2 cellular contexts compared by ENCODE assay signal in the genomic region with DNA sequence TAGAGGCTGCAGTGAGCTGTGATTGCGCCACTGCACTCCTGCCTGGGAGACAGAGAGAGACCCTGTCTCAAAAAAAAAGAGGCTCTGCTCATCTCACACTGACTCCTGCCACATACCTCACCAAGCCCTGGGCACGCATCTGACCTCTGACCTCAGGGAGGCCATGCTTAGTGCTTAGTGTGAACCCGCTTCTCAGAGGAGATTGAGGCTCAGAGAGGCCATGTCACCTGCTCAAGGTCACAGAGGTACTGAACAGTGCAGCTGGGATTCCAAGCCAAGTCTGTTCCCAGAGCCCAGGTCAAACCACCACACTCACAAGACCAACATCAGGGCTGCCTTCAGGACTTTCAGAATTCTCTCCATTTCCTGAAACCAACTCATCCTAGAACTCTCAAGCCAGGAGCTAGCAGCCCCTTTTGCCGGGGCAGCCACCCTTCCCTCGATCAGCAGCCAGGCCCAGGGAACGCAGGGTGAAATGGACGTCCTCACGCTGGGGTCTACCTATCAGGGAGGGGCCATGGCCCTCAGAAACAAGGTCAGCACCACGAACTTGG.
TF ChIP-seq lines count a peak whose summit lies in the region.

No MANE protein-coding gene starts in this region.

TF ChIP-seq in GM23338, 12 proteins besides CTCF, POLR2A, EP300 and RAD21:
- no peak for TF ChIP-seq CREB1 (CRISPR knock-in tag; IDR thresholded peaks at IDR 0.05; ENCODE audit: low read depth)
- TF ChIP-seq, protein P1, sequence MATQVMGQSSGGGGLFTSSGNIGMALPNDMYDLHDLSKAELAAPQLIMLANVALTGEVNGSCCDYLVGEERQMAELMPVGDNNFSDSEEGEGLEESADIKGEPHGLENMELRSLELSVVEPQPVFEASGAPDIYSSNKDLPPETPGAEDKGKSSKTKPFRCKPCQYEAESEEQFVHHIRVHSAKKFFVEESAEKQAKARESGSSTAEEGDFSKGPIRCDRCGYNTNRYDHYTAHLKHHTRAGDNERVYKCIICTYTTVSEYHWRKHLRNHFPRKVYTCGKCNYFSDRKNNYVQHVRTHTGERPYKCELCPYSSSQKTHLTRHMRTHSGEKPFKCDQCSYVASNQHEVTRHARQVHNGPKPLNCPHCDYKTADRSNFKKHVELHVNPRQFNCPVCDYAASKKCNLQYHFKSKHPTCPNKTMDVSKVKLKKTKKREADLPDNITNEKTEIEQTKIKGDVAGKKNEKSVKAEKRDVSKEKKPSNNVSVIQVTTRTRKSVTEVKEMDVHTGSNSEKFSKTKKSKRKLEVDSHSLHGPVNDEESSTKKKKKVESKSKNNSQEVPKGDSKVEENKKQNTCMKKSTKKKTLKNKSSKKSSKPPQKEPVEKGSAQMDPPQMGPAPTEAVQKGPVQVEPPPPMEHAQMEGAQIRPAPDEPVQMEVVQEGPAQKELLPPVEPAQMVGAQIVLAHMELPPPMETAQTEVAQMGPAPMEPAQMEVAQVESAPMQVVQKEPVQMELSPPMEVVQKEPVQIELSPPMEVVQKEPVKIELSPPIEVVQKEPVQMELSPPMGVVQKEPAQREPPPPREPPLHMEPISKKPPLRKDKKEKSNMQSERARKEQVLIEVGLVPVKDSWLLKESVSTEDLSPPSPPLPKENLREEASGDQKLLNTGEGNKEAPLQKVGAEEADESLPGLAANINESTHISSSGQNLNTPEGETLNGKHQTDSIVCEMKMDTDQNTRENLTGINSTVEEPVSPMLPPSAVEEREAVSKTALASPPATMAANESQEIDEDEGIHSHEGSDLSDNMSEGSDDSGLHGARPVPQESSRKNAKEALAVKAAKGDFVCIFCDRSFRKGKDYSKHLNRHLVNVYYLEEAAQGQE (IDR thresholded peaks at IDR 0.05; ENCODE audit: unreplicated experiment), result no peak
- TF ChIP-seq POLR2AphosphoS5 (IDR thresholded peaks at IDR 0.05; ENCODE audit: low read depth), result no peak
- TF ChIP-seq, protein P2, sequence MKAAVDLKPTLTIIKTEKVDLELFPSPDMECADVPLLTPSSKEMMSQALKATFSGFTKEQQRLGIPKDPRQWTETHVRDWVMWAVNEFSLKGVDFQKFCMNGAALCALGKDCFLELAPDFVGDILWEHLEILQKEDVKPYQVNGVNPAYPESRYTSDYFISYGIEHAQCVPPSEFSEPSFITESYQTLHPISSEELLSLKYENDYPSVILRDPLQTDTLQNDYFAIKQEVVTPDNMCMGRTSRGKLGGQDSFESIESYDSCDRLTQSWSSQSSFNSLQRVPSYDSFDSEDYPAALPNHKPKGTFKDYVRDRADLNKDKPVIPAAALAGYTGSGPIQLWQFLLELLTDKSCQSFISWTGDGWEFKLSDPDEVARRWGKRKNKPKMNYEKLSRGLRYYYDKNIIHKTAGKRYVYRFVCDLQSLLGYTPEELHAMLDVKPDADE (IDR thresholded peaks at IDR 0.05), result no peak
- TF ChIP-seq ZNF331 (CRISPR knock-in tag; IDR thresholded peaks at IDR 0.05; ENCODE audit: low read depth), result no peak
- TF ChIP-seq NANOG (IDR thresholded peaks at IDR 0.05; ENCODE audit: borderline replicate concordance), result no peak
- TF ChIP-seq, protein P3, sequence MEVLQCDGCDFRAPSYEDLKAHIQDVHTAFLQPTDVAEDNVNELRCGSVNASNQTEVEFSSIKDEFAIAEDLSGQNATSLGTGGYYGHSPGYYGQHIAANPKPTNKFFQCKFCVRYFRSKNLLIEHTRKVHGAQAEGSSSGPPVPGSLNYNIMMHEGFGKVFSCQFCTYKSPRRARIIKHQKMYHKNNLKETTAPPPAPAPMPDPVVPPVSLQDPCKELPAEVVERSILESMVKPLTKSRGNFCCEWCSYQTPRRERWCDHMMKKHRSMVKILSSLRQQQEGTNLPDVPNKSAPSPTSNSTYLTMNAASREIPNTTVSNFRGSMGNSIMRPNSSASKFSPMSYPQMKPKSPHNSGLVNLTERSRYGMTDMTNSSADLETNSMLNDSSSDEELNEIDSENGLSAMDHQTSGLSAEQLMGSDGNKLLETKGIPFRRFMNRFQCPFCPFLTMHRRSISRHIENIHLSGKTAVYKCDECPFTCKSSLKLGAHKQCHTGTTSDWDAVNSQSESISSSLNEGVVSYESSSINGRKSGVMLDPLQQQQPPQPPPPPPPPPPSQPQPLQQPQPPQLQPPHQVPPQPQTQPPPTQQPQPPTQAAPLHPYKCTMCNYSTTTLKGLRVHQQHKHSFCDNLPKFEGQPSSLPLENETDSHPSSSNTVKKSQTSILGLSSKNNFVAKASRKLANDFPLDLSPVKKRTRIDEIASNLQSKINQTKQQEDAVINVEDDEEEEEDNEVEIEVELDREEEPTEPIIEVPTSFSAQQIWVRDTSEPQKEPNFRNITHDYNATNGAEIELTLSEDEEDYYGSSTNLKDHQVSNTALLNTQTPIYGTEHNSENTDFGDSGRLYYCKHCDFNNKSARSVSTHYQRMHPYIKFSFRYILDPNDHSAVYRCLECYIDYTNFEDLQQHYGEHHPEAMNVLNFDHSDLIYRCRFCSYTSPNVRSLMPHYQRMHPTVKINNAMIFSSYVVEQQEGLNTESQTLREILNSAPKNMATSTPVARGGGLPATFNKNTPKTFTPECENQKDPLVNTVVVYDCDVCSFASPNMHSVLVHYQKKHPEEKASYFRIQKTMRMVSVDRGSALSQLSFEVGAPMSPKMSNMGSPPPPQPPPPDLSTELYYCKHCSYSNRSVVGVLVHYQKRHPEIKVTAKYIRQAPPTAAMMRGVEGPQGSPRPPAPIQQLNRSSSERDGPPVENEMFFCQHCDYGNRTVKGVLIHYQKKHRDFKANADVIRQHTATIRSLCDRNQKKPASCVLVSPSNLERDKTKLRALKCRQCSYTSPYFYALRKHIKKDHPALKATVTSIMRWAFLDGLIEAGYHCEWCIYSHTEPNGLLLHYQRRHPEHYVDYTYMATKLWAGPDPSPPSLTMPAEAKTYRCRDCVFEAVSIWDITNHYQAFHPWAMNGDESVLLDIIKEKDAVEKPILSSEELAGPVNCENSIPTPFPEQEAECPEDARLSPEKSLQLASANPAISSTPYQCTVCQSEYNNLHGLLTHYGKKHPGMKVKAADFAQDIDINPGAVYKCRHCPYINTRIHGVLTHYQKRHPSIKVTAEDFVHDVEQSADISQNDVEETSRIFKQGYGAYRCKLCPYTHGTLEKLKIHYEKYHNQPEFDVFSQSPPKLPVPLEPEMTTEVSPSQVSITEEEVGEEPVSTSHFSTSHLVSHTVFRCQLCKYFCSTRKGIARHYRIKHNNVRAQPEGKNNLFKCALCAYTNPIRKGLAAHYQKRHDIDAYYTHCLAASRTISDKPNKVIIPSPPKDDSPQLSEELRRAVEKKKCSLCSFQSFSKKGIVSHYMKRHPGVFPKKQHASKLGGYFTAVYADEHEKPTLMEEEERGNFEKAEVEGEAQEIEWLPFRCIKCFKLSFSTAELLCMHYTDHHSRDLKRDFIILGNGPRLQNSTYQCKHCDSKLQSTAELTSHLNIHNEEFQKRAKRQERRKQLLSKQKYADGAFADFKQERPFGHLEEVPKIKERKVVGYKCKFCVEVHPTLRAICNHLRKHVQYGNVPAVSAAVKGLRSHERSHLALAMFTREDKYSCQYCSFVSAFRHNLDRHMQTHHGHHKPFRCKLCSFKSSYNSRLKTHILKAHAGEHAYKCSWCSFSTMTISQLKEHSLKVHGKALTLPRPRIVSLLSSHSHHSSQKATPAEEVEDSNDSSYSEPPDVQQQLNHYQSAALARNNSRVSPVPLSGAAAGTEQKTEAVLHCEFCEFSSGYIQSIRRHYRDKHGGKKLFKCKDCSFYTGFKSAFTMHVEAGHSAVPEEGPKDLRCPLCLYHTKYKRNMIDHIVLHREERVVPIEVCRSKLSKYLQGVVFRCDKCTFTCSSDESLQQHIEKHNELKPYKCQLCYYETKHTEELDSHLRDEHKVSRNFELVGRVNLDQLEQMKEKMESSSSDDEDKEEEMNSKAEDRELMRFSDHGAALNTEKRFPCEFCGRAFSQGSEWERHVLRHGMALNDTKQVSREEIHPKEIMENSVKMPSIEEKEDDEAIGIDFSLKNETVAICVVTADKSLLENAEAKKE (CRISPR knock-in tag; IDR thresholded peaks at IDR 0.05), result no peak

TF ChIP-seq in GM12878, 131 proteins besides CTCF, POLR2A, EP300 and RAD21:
- TF ChIP-seq ESRRA (IDR thresholded peaks at IDR 0.05; ENCODE audit: low read length) (no peak), STAT1 (conservative IDR thresholded peaks at IDR 0.05) (no peak), TAF1 (IDR thresholded peaks at IDR 0.05; ENCODE audit: borderline replicate concordance, low read depth, low read length) (no peak), RB1 (IDR thresholded peaks at IDR 0.05; ENCODE audit: borderline replicate concordance) (no peak), TCF7 (IDR thresholded peaks at IDR 0.05; ENCODE audit: borderline replicate concordance) (no peak), SPI1 (IDR thresholded peaks at IDR 0.05; ENCODE audit: borderline replicate concordance, insufficient read depth, low read depth, low read length) (no peak), RELA (IDR thresholded peaks at IDR 0.05; ENCODE audit: borderline replicate concordance, partially characterized antibody) (no peak), FOXK2 (IDR thresholded peaks at IDR 0.05) (no peak), FOS (IDR thresholded peaks at IDR 0.05; ENCODE audit: borderline replicate concordance, extremely low read depth, insufficient read length) (no peak), MEF2B (IDR thresholded peaks at IDR 0.05; ENCODE audit: partially characterized antibody, poor library complexity, severe bottlenecking) (no peak), NBN (IDR thresholded peaks at IDR 0.05) (no peak), MYC (IDR thresholded peaks at IDR 0.05; ENCODE audit: insufficient read depth, insufficient read length, insufficient replicate concordance, low read length, severe bottlenecking) (no peak)
- TF ChIP-seq, protein P4, sequence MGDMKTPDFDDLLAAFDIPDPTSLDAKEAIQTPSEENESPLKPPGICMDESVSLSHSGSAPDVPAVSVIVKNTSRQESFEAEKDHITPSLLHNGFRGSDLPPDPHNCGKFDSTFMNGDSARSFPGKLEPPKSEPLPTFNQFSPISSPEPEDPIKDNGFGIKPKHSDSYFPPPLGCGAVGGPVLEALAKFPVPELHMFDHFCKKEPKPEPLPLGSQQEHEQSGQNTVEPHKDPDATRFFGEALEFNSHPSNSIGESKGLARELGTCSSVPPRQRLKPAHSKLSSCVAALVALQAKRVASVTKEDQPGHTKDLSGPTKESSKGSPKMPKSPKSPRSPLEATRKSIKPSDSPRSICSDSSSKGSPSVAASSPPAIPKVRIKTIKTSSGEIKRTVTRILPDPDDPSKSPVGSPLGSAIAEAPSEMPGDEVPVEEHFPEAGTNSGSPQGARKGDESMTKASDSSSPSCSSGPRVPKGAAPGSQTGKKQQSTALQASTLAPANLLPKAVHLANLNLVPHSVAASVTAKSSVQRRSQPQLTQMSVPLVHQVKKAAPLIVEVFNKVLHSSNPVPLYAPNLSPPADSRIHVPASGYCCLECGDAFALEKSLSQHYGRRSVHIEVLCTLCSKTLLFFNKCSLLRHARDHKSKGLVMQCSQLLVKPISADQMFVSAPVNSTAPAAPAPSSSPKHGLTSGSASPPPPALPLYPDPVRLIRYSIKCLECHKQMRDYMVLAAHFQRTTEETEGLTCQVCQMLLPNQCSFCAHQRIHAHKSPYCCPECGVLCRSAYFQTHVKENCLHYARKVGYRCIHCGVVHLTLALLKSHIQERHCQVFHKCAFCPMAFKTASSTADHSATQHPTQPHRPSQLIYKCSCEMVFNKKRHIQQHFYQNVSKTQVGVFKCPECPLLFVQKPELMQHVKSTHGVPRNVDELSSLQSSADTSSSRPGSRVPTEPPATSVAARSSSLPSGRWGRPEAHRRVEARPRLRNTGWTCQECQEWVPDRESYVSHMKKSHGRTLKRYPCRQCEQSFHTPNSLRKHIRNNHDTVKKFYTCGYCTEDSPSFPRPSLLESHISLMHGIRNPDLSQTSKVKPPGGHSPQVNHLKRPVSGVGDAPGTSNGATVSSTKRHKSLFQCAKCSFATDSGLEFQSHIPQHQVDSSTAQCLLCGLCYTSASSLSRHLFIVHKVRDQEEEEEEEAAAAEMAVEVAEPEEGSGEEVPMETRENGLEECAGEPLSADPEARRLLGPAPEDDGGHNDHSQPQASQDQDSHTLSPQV (IDR thresholded peaks at IDR 0.05), result no peak
- TF ChIP-seq, protein P5, sequence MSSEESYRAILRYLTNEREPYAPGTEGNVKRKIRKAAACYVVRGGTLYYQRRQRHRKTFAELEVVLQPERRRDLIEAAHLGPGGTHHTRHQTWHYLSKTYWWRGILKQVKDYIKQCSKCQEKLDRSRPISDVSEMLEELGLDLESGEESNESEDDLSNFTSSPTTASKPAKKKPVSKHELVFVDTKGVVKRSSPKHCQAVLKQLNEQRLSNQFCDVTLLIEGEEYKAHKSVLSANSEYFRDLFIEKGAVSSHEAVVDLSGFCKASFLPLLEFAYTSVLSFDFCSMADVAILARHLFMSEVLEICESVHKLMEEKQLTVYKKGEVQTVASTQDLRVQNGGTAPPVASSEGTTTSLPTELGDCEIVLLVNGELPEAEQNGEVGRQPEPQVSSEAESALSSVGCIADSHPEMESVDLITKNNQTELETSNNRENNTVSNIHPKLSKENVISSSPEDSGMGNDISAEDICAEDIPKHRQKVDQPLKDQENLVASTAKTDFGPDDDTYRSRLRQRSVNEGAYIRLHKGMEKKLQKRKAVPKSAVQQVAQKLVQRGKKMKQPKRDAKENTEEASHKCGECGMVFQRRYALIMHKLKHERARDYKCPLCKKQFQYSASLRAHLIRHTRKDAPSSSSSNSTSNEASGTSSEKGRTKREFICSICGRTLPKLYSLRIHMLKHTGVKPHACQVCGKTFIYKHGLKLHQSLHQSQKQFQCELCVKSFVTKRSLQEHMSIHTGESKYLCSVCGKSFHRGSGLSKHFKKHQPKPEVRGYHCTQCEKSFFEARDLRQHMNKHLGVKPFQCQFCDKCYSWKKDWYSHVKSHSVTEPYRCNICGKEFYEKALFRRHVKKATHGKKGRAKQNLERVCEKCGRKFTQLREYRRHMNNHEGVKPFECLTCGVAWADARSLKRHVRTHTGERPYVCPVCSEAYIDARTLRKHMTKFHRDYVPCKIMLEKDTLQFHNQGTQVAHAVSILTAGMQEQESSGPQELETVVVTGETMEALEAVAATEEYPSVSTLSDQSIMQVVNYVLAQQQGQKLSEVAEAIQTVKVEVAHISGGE (CRISPR knock-in tag; IDR thresholded peaks at IDR 0.05), result no peak
TF ChIP-seq in GM12878: peak in this region for 0.
